Comparison of ENCODE assay signal across 9 cellular contexts in genomic region chr17:49557204-49558024, GRCh38. TPM values are rescaled to one million over a fixed set of nuclear protein-coding genes. Genes with fewer than 3 reads are reported as not detected.
A peak's percentile ranks its signal among the peaks of the same experiment; 100 is the strongest.
DNase-seq lines count a peak whose midpoint lies in the region; ATAC-seq and TF ChIP-seq lines count a peak whose summit lies in the region.
"Had no signal": no experiment of that assay in that cellular context is flagged by ENCODE, and none has a peak within 500 bp of the region (broad histone marks: within the 10 kb centered on the region; RNA-seq: fewer than 3 reads in every experiment).

No MANE protein-coding gene starts in this region.

- no peaks in the 10 kb centered on the region for H4K20me1 ChIP-seq in GM23248 (ENCODE audit: insufficient read depth)

- in situ Hi-C loops in GM23248 (cut with MboI) = loop anchor here (10.0 to 25.0 kb wide), 2 partner anchors 243 to 430 kb away; partner anchors contain the start of gene DLX3

- ATAC-seq in HG03432 (IDR thresholded peaks at IDR 0.05; ENCODE audit: unreplicated experiment) = no peak

- no peaks in the 10 kb centered on the region for H3K36me3 Mint-ChIP-seq in CD14-positive monocyte
- H3K36me3 Mint-ChIP-seq in activated naive CD4-positive, alpha-beta T cell treated with anti-CD3 and anti-CD28 coated beads, Interleukin-2, amount 50 U/mL, for 24 hours = no peaks in the 10 kb centered on the region

- peaks cover 11% of the 10 kb centered on the region for H3K4me1 Mint-ChIP-seq in CD14-positive monocyte
- H3K4me1 Mint-ChIP-seq in activated naive CD4-positive, alpha-beta T cell treated with anti-CD3 and anti-CD28 coated beads, Interleukin-2, amount 50 U/mL, for 24 hours = peaks cover 10% of the 10 kb centered on the region

- intact Hi-C loops in CD14-positive monocyte (cut with micrococcal nuclease) = loop anchor here (2.0 to 10.0 kb wide), 4 partner anchors 60 to 253 kb away; partner anchors contain the start of gene NGFR (in 1 of the 2)
- intact Hi-C loops in left ventricle myocardium inferior (cut with micrococcal nuclease) = loop anchor here (5.0 kb wide), 2 partner anchors 55 to 120 kb away; no protein-coding TSS in a partner anchor

- H3K4me2 ChIP-seq in GM23248 (ENCODE audit: unreplicated experiment) = no peak overlapping the region

- no peaks in the 10 kb centered on the region for H3F3A ChIP-seq in GM23248 (ENCODE audit: insufficient read depth)

- no peaks in the 10 kb centered on the region for H3K9me2 ChIP-seq in GM23248 (ENCODE audit: insufficient read depth)

- H2AFZ ChIP-seq in GM23248 = no peak overlapping the region

- peaks cover 4 to 15% (median 15%) of the 10 kb centered on the region in 3 donors for H3K27me3 Mint-ChIP-seq in CD14-positive monocyte (ENCODE audit: low read depth in 3 of 3)
- H3K27me3 Mint-ChIP-seq in activated naive CD4-positive, alpha-beta T cell treated with anti-CD3 and anti-CD28 coated beads, Interleukin-2, amount 50 U/mL, for 24 hours = peaks cover 2% of the 10 kb centered on the region

- H3K4me3 ChIP-seq in GM23248 = no peak overlapping the region
- H3K4me3 ChIP-seq in left ventricle myocardium inferior = no peak overlapping the region
- H3K4me3 ChIP-seq: thyroid gland had no signal

- H3K79me2 ChIP-seq in GM23248 (ENCODE audit: insufficient read depth) = no peaks in the 10 kb centered on the region

- H3K9ac ChIP-seq in GM23248 = no peak overlapping the region

- no peaks in the 10 kb centered on the region for H3K36me3 ChIP-seq in GM23248 (ENCODE audit: low read depth)
- no peaks in the 10 kb centered on the region for H3K36me3 ChIP-seq in left ventricle myocardium inferior
- H3K36me3 ChIP-seq: thyroid gland had no signal

- H3K4me1 ChIP-seq in GM23248 (ENCODE audit: insufficient read depth) = no peaks in the 10 kb centered on the region
- H3K4me1 ChIP-seq in left ventricle myocardium inferior = peaks cover 9% of the 10 kb centered on the region

- H3K9me3 ChIP-seq in GM23248 (ENCODE audit: low read depth) (no peaks in the 10 kb centered on the region), left ventricle myocardium inferior (replicated peaks) (no peaks in the 10 kb centered on the region)
- H3K9me3 ChIP-seq: thyroid gland had no signal

- H3K27ac ChIP-seq in GM23248 (no peak overlapping the region), left ventricle myocardium inferior (replicated peaks) (no peak overlapping the region)
- H3K27ac ChIP-seq: thyroid gland had no signal

- H3K27me3 ChIP-seq in GM23248 (replicated peaks; ENCODE audit: insufficient read depth) = peaks cover 4% of the 10 kb centered on the region; the same call in 1 of the 2 replicates
- H3K27me3 ChIP-seq in left ventricle myocardium inferior (ENCODE audit: low read depth) = no peaks in the 10 kb centered on the region
- H3K27me3 ChIP-seq: thyroid gland had no signal

- WGBS in GM23248 (ENCODE audit: low coverage in 1 of 2, low lambda C conversion rate in 2 of 2, missing lambda C conversion rate in 2 of 2), 2 experiments = 20 to 21% methylated on average over 13 of the region's 13 CpGs

- H3K9me3 Mint-ChIP-seq in CD14-positive monocyte = peaks cover 0 to 2% (median 0%) of the 10 kb centered on the region in 7 donors
- H3K9me3 Mint-ChIP-seq in activated naive CD4-positive, alpha-beta T cell treated with anti-CD3 and anti-CD28 coated beads, Interleukin-2, amount 50 U/mL, for 24 hours = no peaks in the 10 kb centered on the region

- TF ChIP-seq CTCF in CD14-positive monocyte (IDR thresholded peaks at IDR 0.05) (peak; percentile 65), left ventricle myocardium inferior (IDR thresholded peaks at IDR 0.05; ENCODE audit: borderline replicate concordance) (peak; percentile 63)

- no peak for DNase-seq in CD14-positive monocyte (ENCODE audit: low spot score)
- DNase-seq in GM23248 = peak; percentile 67
- peak; percentile 73 to 84 for DNase-seq in NCI-H526 (lab: John Stamatoyannopoulos, UW)
- no peak for DNase-seq in left ventricle myocardium inferior
- DNase-seq in stimulated activated CD4-positive, alpha-beta T cell treated with anti-CD3 and anti-CD28 coated beads, Interleukin-4, amount 100 ng/mL, for 24 hours = peak; percentile 45
- no peak for DNase-seq in T-helper 9 cell

- H3K27ac Mint-ChIP-seq in CD14-positive monocyte = peak overlapping the region in 1 of 7 donors; percentile 34
- peak overlapping the region; percentile 37 for H3K27ac Mint-ChIP-seq in activated naive CD4-positive, alpha-beta T cell treated with anti-CD3 and anti-CD28 coated beads, Interleukin-2, amount 50 U/mL, for 24 hours

- peak overlapping the region in 1 of 2 donors; percentile 43 for H3K4me3 Mint-ChIP-seq in CD14-positive monocyte
- no peak overlapping the region for H3K4me3 Mint-ChIP-seq in activated naive CD4-positive, alpha-beta T cell treated with anti-CD3 and anti-CD28 coated beads, Interleukin-2, amount 50 U/mL, for 24 hours

RNA-seq across cellular contexts. Expression of gene NXPH3, which starts 18.3 kb away (rescaled TPM):
- polyA plus RNA-seq in CD14-positive monocyte = not detected
- total RNA-seq in GM23248 (2014; rRNA removed; shearing (Covaris generic)) = 0.76 and 1.4 TPM in 2 replicates
- polyA plus RNA-seq in GM23248 (2016; fragmentation: Nextera tagmentation; extraction: Ambion mirVana) = 0.30 TPM in 2 replicates
- total RNA-seq in left ventricle myocardium inferior = 4.0 TPM

Comparison
In these comparisons a context has a peak if more than half of its experiments do, and no peak if none do; other contexts are left out.
1. DNase-seq: peak in GM23248 (single experiment), NCI-H526 (2 of 2) and stimulated activated CD4-positive, alpha-beta T cell treated with anti-CD3 and anti-CD28 coated beads, Interleukin-4, amount 100 ng/mL, for 24 hours (single experiment); none in CD14-positive monocyte (single experiment), left ventricle myocardium inferior (single experiment) and T-helper 9 cell (single experiment).